Comparison of ENCODE assay signal across 1 cellular context in genomic region chr10:6202684-6203330, GRCh38.
TF ChIP-seq lines count a peak whose summit lies in the region.

TSS of gene PFKFB3 (plus strand) at chr10:6202932. CDS start at chr10:6203261, 329 bp downstream.

TF ChIP-seq in K562, 482 proteins besides CTCF, POLR2A, EP300 and RAD21 (continued from another document):
- TF ChIP-seq, protein P1, sequence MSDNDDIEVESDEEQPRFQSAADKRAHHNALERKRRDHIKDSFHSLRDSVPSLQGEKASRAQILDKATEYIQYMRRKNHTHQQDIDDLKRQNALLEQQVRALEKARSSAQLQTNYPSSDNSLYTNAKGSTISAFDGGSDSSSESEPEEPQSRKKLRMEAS (CRISPR knock-in tag; IDR thresholded peaks at IDR 0.05) = peak; percentile 93
- TF ChIP-seq CHCHD3 (CRISPR knock-in tag; IDR thresholded peaks at IDR 0.05) (no peak), TCF7 (IDR thresholded peaks at IDR 0.05; ENCODE audit: borderline replicate concordance) (no peak), NKRF (IDR thresholded peaks at IDR 0.05; ENCODE audit: borderline replicate concordance) (peak; percentile 69; the same call in 1 of the 2 replicates), ATF1 (CRISPR knock-in tag; IDR thresholded peaks at IDR 0.05) (0 out of 2 replicates have a peak, but pooled peaks have one; percentile 44), ATF1 (tag; IDR thresholded peaks at IDR 0.05) (peak; percentile 92), CBX8 (IDR thresholded peaks at IDR 0.05; ENCODE audit: borderline replicate concordance, extremely low read depth, low read depth, low read length, poor library complexity, severe bottlenecking) (no peak), ZNF644 (tag; IDR thresholded peaks at IDR 0.05; ENCODE audit: low read depth) (no peak), FUS (optimal IDR thresholded peaks at IDR 0.05; ENCODE audit: low read depth, low read length) (peak; percentile 47), MNT (conservative IDR thresholded peaks at IDR 0.05) (peak; percentile 97 to 98), MCM2 (IDR thresholded peaks at IDR 0.05; ENCODE audit: low read depth) (no peak), RFX7 (CRISPR knock-in tag; IDR thresholded peaks at IDR 0.05) (no peak), ZNF830 (CRISPR knock-in tag; IDR thresholded peaks at IDR 0.05) (no peak), ZNF134 (CRISPR knock-in tag; conservative IDR thresholded peaks at IDR 0.05) (no peak), FOXP4 (CRISPR knock-in tag; IDR thresholded peaks at IDR 0.05; ENCODE audit: borderline replicate concordance) (0 out of 2 replicates have a peak, but pooled peaks have one; percentile 59), HIVEP1 (CRISPR knock-in tag; IDR thresholded peaks at IDR 0.05) (0 out of 2 replicates have a peak, but pooled peaks have one; percentile 5), HNRNPLL (IDR thresholded peaks at IDR 0.05; ENCODE audit: low read depth, low read length, poor library complexity, severe bottlenecking) (peak; percentile 57), ZNF354B (CRISPR knock-in tag; IDR thresholded peaks at IDR 0.05) (no peak), ATF2 (CRISPR knock-in tag; IDR thresholded peaks at IDR 0.05) (no peak), SMARCB1 (IDR thresholded peaks at IDR 0.05; ENCODE audit: insufficient read length, low read depth) (no peak), JUNB (CRISPR knock-in tag; conservative IDR thresholded peaks at IDR 0.05) (no peak), NCOA1 (IDR thresholded peaks at IDR 0.05; ENCODE audit: low read depth) (no peak), SMC3 (conservative IDR thresholded peaks at IDR 0.05; ENCODE audit: insufficient read depth, low read depth, low read length) (peak; percentile 82), EGR1 (conservative IDR thresholded peaks at IDR 0.05) (peak; percentile 45), FOXM1 (IDR thresholded peaks at IDR 0.05; ENCODE audit: low read depth) (no peak), FOXM1 (CRISPR knock-in tag; IDR thresholded peaks at IDR 0.05; ENCODE audit: low read depth) (0 out of 2 replicates have a peak, but pooled peaks have one; percentile 32), POU5F1 (IDR thresholded peaks at IDR 0.05; ENCODE audit: borderline replicate concordance, low read depth, low read length, partially characterized antibody) (no peak), FOXA1 (IDR thresholded peaks at IDR 0.05; ENCODE audit: borderline replicate concordance) (no peak)
- TF ChIP-seq, protein P2, sequence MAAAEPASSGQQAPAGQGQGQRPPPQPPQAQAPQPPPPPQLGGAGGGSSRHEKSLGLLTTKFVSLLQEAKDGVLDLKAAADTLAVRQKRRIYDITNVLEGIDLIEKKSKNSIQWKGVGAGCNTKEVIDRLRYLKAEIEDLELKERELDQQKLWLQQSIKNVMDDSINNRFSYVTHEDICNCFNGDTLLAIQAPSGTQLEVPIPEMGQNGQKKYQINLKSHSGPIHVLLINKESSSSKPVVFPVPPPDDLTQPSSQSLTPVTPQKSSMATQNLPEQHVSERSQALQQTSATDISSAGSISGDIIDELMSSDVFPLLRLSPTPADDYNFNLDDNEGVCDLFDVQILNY (CRISPR knock-in tag; IDR thresholded peaks at IDR 0.05) = no peak
- TF ChIP-seq, protein P3, sequence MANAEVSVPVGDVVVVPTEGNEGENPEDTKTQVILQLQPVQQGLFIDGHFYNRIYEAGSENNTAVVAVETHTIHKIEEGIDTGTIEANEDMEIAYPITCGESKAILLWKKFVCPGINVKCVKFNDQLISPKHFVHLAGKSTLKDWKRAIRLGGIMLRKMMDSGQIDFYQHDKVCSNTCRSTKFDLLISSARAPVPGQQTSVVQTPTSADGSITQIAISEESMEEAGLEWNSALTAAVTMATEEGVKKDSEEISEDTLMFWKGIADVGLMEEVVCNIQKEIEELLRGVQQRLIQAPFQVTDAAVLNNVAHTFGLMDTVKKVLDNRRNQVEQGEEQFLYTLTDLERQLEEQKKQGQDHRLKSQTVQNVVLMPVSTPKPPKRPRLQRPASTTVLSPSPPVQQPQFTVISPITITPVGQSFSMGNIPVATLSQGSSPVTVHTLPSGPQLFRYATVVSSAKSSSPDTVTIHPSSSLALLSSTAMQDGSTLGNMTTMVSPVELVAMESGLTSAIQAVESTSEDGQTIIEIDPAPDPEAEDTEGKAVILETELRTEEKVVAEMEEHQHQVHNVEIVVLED (CRISPR knock-in tag; IDR thresholded peaks at IDR 0.05) = no peak
